8 cellular contexts compared by ENCODE assay signal in genomic region chr11:44565008-44565745, GRCh38.
DNase-seq lines count a peak whose midpoint lies in the region; ATAC-seq and TF ChIP-seq lines count a peak whose summit lies in the region.

TSS of gene CD82 (plus strand) at chr11:44565663. CDS start at chr11:44594663, 29,000 bp downstream.

- DNase-seq in AG10803 (ENCODE audit: low read depth): peak; percentile 98
- peak; percentile 99 for DNase-seq in NCI-H345 (lab: John Stamatoyannopoulos, UW)
- DNase-seq in activated CD4-positive, CD25-positive, alpha-beta regulatory T cell (lab: John Stamatoyannopoulos, UW): peak; percentile 95 to 99 (median 96)
- peak; percentile 92 for DNase-seq in central memory CD4-positive, alpha-beta T cell
- DNase-seq in iris pigment epithelial cell (ENCODE audit: low read depth): peak; percentile 98
- peak; percentile 99 for DNase-seq in stimulated activated CD4-positive, alpha-beta T cell treated with anti-CD3 and anti-CD28 coated beads, Interleukin-12 subunit alpha, Interleukin-12 subunit beta, amount 100 ng/mL, for 4 hours

- peak within 1 kb of the TSS; percentile 61 for H3K4me3 ChIP-seq in AG10803 (ENCODE audit: low read length)

- peak; percentile 24 for TF ChIP-seq CTCF in AG10803 (conservative IDR thresholded peaks at IDR 0.05; ENCODE audit: low read length)

- ATAC-seq in GM19023 (IDR thresholded peaks at IDR 0.05; ENCODE audit: unreplicated experiment) (peak; percentile 75), HG03280 (IDR thresholded peaks at IDR 0.05; ENCODE audit: unreplicated experiment) (peak; percentile 86)

Comparison
In these comparisons a context has a peak if more than half of its experiments do, and no peak if none do; other contexts are left out.
1. Peak in every context shown above with its lines: DNase-seq, ATAC-seq and H3K4me3 ChIP-seq.